In genomic region chr1:10209905-10210810, GRCh38 we compare ENCODE assay signal across 1 cellular context.
TF ChIP-seq lines count a peak whose summit lies in the region.

KIF1B (plus strand) TSS chr1:10210570; CDS start chr1:10232329, 21,759 bp downstream.

TF ChIP-seq in HEK293, 187 proteins besides CTCF, POLR2A, EP300 and RAD21 (continued from another document and continues in another):
- no peak for TF ChIP-seq PRDM2 (tag by site-specific recombination; IDR thresholded peaks at IDR 0.05; ENCODE audit: borderline replicate concordance)
- peak; percentile 85; the same call in 1 of the 2 replicates for TF ChIP-seq ZNF777 (tag by site-specific recombination; IDR thresholded peaks at IDR 0.05; ENCODE audit: borderline replicate concordance)
- TF ChIP-seq ZNF211 (tag by site-specific recombination; IDR thresholded peaks at IDR 0.05; ENCODE audit: low read depth) = no peak
- TF ChIP-seq ZNF677 (tag by site-specific recombination; IDR thresholded peaks at IDR 0.05) = 0 out of 2 replicates have a peak, but pooled peaks have one; percentile 24
- TF ChIP-seq REST (tag by site-specific recombination; IDR thresholded peaks at IDR 0.05) = peak; percentile 25; the same call in 1 of the 2 replicates
- no peak for TF ChIP-seq ZNF175 (tag by site-specific recombination; IDR thresholded peaks at IDR 0.05)
- no peak for TF ChIP-seq ZNF404 (tag by site-specific recombination; IDR thresholded peaks at IDR 0.05)
- no peak for TF ChIP-seq ZNF26 (tag by site-specific recombination; IDR thresholded peaks at IDR 0.05)
- TF ChIP-seq ZNF280D (tag by site-specific recombination; IDR thresholded peaks at IDR 0.05) = no peak
- TF ChIP-seq ZBTB1 (tag by site-specific recombination; IDR thresholded peaks at IDR 0.05) = peak; percentile 74; the same call in 1 of the 2 replicates
- peak; percentile 97 for TF ChIP-seq KLF8 (tag by site-specific recombination; IDR thresholded peaks at IDR 0.05)
- peak; percentile 45; the same call in 1 of the 2 replicates for TF ChIP-seq MYNN (tag by site-specific recombination; IDR thresholded peaks at IDR 0.05; ENCODE audit: borderline replicate concordance)
- TF ChIP-seq AEBP2 (tag by site-specific recombination; IDR thresholded peaks at IDR 0.05; ENCODE audit: borderline replicate concordance) = no peak
- no peak for TF ChIP-seq MEIS1 (CRISPR knock-in tag; IDR thresholded peaks at IDR 0.05; ENCODE audit: borderline replicate concordance)
- TF ChIP-seq YY1 (tag by site-specific recombination; IDR thresholded peaks at IDR 0.05) = peak; percentile 63; the same call in 1 of the 2 replicates
- no peak for TF ChIP-seq ZNF280C (tag by site-specific recombination; IDR thresholded peaks at IDR 0.05)
- TF ChIP-seq ZNF341 (tag by site-specific recombination; IDR thresholded peaks at IDR 0.05; ENCODE audit: low read depth) = peak; percentile 93
- TF ChIP-seq ZNF426 (tag by site-specific recombination; IDR thresholded peaks at IDR 0.05) = no peak
- no peak for TF ChIP-seq ZNF548 (tag by site-specific recombination; IDR thresholded peaks at IDR 0.05)
- no peak for TF ChIP-seq BCL6B (tag by site-specific recombination; IDR thresholded peaks at IDR 0.05)
- peak; percentile 3 for TF ChIP-seq ATF2 (tag by site-specific recombination; IDR thresholded peaks at IDR 0.05; ENCODE audit: low read depth)
- no peak; the same call in none of the 2 replicates for TF ChIP-seq WT1 (tag by site-specific recombination; IDR thresholded peaks at IDR 0.05)
- TF ChIP-seq ZEB2 (tag by site-specific recombination; IDR thresholded peaks at IDR 0.05) = peak; percentile 99
- peak; percentile 83 for TF ChIP-seq ZNF629 (tag by site-specific recombination; IDR thresholded peaks at IDR 0.05)
- TF ChIP-seq ZNF670 (tag by site-specific recombination; IDR thresholded peaks at IDR 0.05; ENCODE audit: low read depth) = no peak
- no peak for TF ChIP-seq ZNF121 (tag by site-specific recombination; IDR thresholded peaks at IDR 0.05)
- TF ChIP-seq REPIN1 (tag by site-specific recombination; IDR thresholded peaks at IDR 0.05; ENCODE audit: low read depth) = no peak
- TF ChIP-seq ZNF514 (tag by site-specific recombination; IDR thresholded peaks at IDR 0.05) = no peak
- peak; percentile 93 for TF ChIP-seq SP3 (tag by site-specific recombination; IDR thresholded peaks at IDR 0.05)
- TF ChIP-seq ZNF704 (tag by site-specific recombination; IDR thresholded peaks at IDR 0.05) = no peak
- TF ChIP-seq ZNF266 (tag by site-specific recombination; IDR thresholded peaks at IDR 0.05; ENCODE audit: low read depth) = no peak
- 0 out of 2 replicates have a peak, but pooled peaks have one; percentile 31 for TF ChIP-seq ZNF146 (tag by site-specific recombination; IDR thresholded peaks at IDR 0.05)
